In the genomic region with DNA sequence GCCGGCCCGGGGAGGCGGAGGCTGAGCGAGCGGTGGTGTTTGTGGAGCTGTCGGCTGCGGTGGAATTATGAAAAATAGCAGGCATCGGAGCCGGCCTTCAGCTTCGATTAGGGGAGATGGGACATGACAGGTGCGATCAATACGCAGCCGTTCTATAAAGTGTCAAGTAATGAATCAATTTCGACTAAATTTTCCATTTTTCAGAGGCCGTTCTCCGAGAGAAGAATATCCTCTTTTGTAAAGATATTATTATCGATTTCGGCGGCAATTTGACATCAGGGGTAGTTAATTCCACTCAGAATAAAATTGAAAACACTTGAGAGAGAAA, we compare ENCODE assay signal across 19 cellular contexts. TPM values are rescaled to one million over a fixed set of nuclear protein-coding genes. Genes with fewer than 3 reads are reported as not detected.
DNase-seq lines count a peak whose midpoint lies in the region; TF ChIP-seq lines count a peak whose summit lies in the region.
"Had no signal": no experiment of that assay in that cellular context is flagged by ENCODE, and none has a peak within 500 bp of the region (broad histone marks: within the 10 kb centered on the region; RNA-seq: fewer than 3 reads in every experiment).

No MANE protein-coding gene starts in this region.

- no peaks in the 10 kb centered on the region for H3K79me2 ChIP-seq in osteoblast (ENCODE audit: insufficient read depth, low read length)

- H3K4me2 ChIP-seq in osteoblast (ENCODE audit: insufficient read depth, low read length) = peak overlapping the region; percentile 39
- H3K4me2 ChIP-seq: KMS-11, smooth muscle cell had no signal

- peaks cover 4% of the 10 kb centered on the region for H4K20me1 ChIP-seq in osteoblast (ENCODE audit: insufficient read depth, low read length)

- H3K9me3 ChIP-seq in SK-N-MC (ENCODE audit: low read depth, low read length) (no peaks in the 10 kb centered on the region), osteoblast (ENCODE audit: low read depth, low read length) (no peaks in the 10 kb centered on the region), SJCRH30 (replicated peaks) (no peaks in the 10 kb centered on the region)
- H3K9me3 ChIP-seq: stomach, upper lobe of left lung had no signal

- H3K4me3 ChIP-seq in SK-N-MC = no peak overlapping the region
- H3K4me3 ChIP-seq in osteoblast (ENCODE audit: insufficient read depth, low read length) = no peak overlapping the region
- no peak overlapping the region for H3K4me3 ChIP-seq in SJCRH30
- H3K4me3 ChIP-seq: cardiac muscle cell, smooth muscle cell, stomach, upper lobe of left lung had no signal

- H3K27me3 ChIP-seq in osteoblast (ENCODE audit: insufficient read depth, low read length) (peaks cover 53% of the 10 kb centered on the region), SJCRH30 (peaks cover 81% of the 10 kb centered on the region)

- peak overlapping the region; percentile 48; the same call in 1 of the 2 replicates for H3K27ac ChIP-seq in SK-N-MC
- no peak overlapping the region for H3K27ac ChIP-seq in osteoblast (ENCODE audit: low read depth, low read length)
- no peak overlapping the region for H3K27ac ChIP-seq in SJCRH30
- H3K27ac ChIP-seq: cardiac muscle cell, KMS-11, stomach, upper lobe of left lung had no signal

- DNase-seq in GM03348 (ENCODE audit: low spot score) (peak; percentile 79), SK-N-MC (ENCODE audit: low read depth, low spot score) (no peak), osteoblast (ENCODE audit: insufficient read length, low spot score, missing footprints) (peak; percentile 93), SJCRH30 (no peak), ecto neural progenitor cell (ENCODE audit: low spot score) (no peak)
- DNase-seq: activated B cell treated with CpG ODN at 0.5 μM for 24 hours; activated CD4-positive, alpha-beta memory T cell treated with anti-CD3 and anti-CD28 coated beads, Interleukin-2, amount 10 ng/mL, durations not matched to agents 7 days and 5 days; activated naive CD4-positive, alpha-beta T cell; COR-L47; NCI-H345; stimulated activated CD4-positive, alpha-beta T cell treated with anti-CD3 and anti-CD28 coated beads, Interleukin-4, amount 100 ng/mL, for 24 hours; stomach; T-helper 9 cell had no signal

- H2AFZ ChIP-seq in osteoblast (ENCODE audit: low read length) = no peak overlapping the region

- H3K4me1 ChIP-seq in osteoblast (ENCODE audit: insufficient read depth, low read length) (peaks cover 24% of the 10 kb centered on the region), SJCRH30 (peaks cover 13% of the 10 kb centered on the region)

- no peak for TF ChIP-seq CTCF in osteoblast (IDR thresholded peaks at IDR 0.05; ENCODE audit: extremely low read depth, low read depth, low read length)

- no peak overlapping the region for H3K9ac ChIP-seq in SK-N-MC (ENCODE audit: insufficient read length)
- H3K9ac ChIP-seq: KMS-11 had no signal

- H3K36me3 ChIP-seq in SK-N-MC (ENCODE audit: insufficient read depth, low read length) = no peaks in the 10 kb centered on the region
- no peaks in the 10 kb centered on the region for H3K36me3 ChIP-seq in osteoblast (ENCODE audit: insufficient read depth, low read length)
- H3K36me3 ChIP-seq in SJCRH30 = no peaks in the 10 kb centered on the region
- H3K36me3 ChIP-seq: cardiac muscle cell, stomach, upper lobe of left lung had no signal

RNA-seq across cellular contexts. Expression of gene ERFL, which starts 4.8 kb away (rescaled TPM):
- total RNA-seq in osteoblast = under 0.01 TPM in 2 replicates
- total RNA-seq in SJCRH30 (2014; rRNA removed; shearing (Covaris generic)) = not detected in 2 replicates
- total RNA-seq: Daoy, liver, stomach had no signal

RNA-seq across cellular contexts. Expression of gene RABAC1, which starts 26.0 kb away (rescaled TPM):
- 95.2 and 117 TPM in 2 replicates for total RNA-seq in osteoblast
- total RNA-seq in SJCRH30 (2014; rRNA removed; shearing (Covaris generic)) = 106 and 129 TPM in 2 replicates

RNA-seq across cellular contexts. Expression of gene ARHGEF1, which starts 50.1 kb away (rescaled TPM):
- total RNA-seq in osteoblast = 30.6 and 31.8 TPM in 2 replicates
- 52.4 and 53.8 TPM in 2 replicates for total RNA-seq in SJCRH30 (2014; rRNA removed; shearing (Covaris generic))

RNA-seq across cellular contexts. Expression of gene CD79A, which starts 56.0 kb away (rescaled TPM):
- 0.36 TPM in 1 of 2 replicates, not detected in the other for total RNA-seq in osteoblast
- total RNA-seq in SJCRH30 (2014; rRNA removed; shearing (Covaris generic)) = 0.61 TPM in 1 of 2 replicates, not detected in the other
- total RNA-seq: cardiac muscle cell, Daoy, smooth muscle cell had no signal

Comparison
In these comparisons a context has a peak if more than half of its experiments do, and no peak if none do; other contexts are left out.
1. DNase-seq: peak in GM03348 (single experiment) and osteoblast (single experiment); none in SK-N-MC (single experiment), SJCRH30 (0 of 2) and ecto neural progenitor cell (single experiment).